ENCODE assay signal across 18 cellular contexts in genomic region chr2:64262068-64262467, GRCh38.
DNase-seq lines count a peak whose midpoint lies in the region; ATAC-seq, FAIRE-seq and TF ChIP-seq lines count a peak whose summit lies in the region.
"Had no signal": no experiment of that assay in that cellular context is flagged by ENCODE, and none has a peak within 500 bp of the region (broad histone marks: within the 10 kb centered on the region; RNA-seq: fewer than 3 reads in every experiment).

No MANE protein-coding gene starts in this region.

- no peak overlapping the region for H2BK12ac ChIP-seq in H1 (ENCODE audit: low read depth, low read length)

- H3K9ac ChIP-seq in H1 (replicated peaks in 1 of 4; ENCODE audit: extremely low read depth in 1 of 4, low read depth in 3 of 4, low read length in 3 of 4), result no peak overlapping the region

- H3K4me3 Mint-ChIP-seq in naive B cell, result peak overlapping the region in 1 of 8 donors; percentile 1
- H3K4me3 Mint-ChIP-seq: natural killer cell treated with Interleukin-12 subunit alpha and Interleukin-12 subunit beta and Interleukin-15 and Interleukin-18, amount 100 ng/mL, for 72 hours had no signal

- no peak overlapping the region for H3K56ac ChIP-seq in H1 (replicated peaks; ENCODE audit: insufficient read length, low read depth, low read length)

- H3K4me2 ChIP-seq in A549 (peak overlapping the region; percentile 20; the same call in 2 of the 3 replicates), H1 (ENCODE audit: insufficient read depth in 1 of 2, low read depth in 2 of 2, low read length in 2 of 2) (no peak overlapping the region)

- no peak for TF ChIP-seq POLR2A in A549 (IDR thresholded peaks at IDR 0.05; ENCODE audit: low read length)
- 0 out of 3 replicates have a peak, but pooled peaks of 1 of the 2 experiments have one; percentile 40 for TF ChIP-seq POLR2A in H1 (IDR thresholded peaks at IDR 0.05; ENCODE audit: control extremely low read depth in 1 of 2, low read depth in 2 of 2, low read length in 2 of 2)

- no peak for TF ChIP-seq RAD21 in A549 (conservative IDR thresholded peaks at IDR 0.05 in 1 of 2, IDR thresholded peaks at IDR 0.05 in 1 of 2)
- TF ChIP-seq RAD21 in H1 (IDR thresholded peaks at IDR 0.05 in 1 of 2, conservative IDR thresholded peaks at IDR 0.05 in 1 of 2; ENCODE audit: low read depth in 2 of 2, low read length in 2 of 2), result no peak

- no peak overlapping the region for H3K23ac ChIP-seq in H1 (ENCODE audit: insufficient read length)

- H3K14ac ChIP-seq in H1 (ENCODE audit: insufficient read length), result no peak overlapping the region

- no peaks in the 10 kb centered on the region for H3K27me3 ChIP-seq in H1 (replicated peaks in 1 of 4; ENCODE audit: control insufficient read depth in 3 of 4, extremely low read depth in 1 of 4, insufficient read depth in 3 of 4, low read length in 3 of 4)

- FAIRE-seq in A549 (lab: Jason Lieb, UNC) (no peak), H1 (lab: Jason Lieb, UNC) (no peak)

- no peak overlapping the region for H4K5ac ChIP-seq in H1 (ENCODE audit: insufficient read length, low read depth, low read length)

- peaks cover 26 to 45% (median 29%) of the 10 kb centered on the region in 3 donors for H3K4me1 Mint-ChIP-seq in naive B cell

- no peak overlapping the region for H3K18ac ChIP-seq in H1 (ENCODE audit: extremely low read depth, low read length)

- no peaks in the 10 kb centered on the region for H3K36me3 Mint-ChIP-seq in naive B cell
- H3K36me3 Mint-ChIP-seq: natural killer cell treated with Interleukin-12 subunit alpha and Interleukin-12 subunit beta and Interleukin-15 and Interleukin-18, amount 100 ng/mL, for 72 hours had no signal

- H2AK5ac ChIP-seq in H1 (ENCODE audit: low read depth, low read length), result no peak overlapping the region

- DNase-seq in A549 (ENCODE audit: low read depth in 1 of 2, low spot score in 1 of 2), result peak in 1 of 2 experiments; percentile 58
- peak; percentile 85 for DNase-seq in LHCN-M2 (ENCODE audit: low read depth)
- peak in 1 of 2 experiments; percentile 46 for DNase-seq in H1 (ENCODE audit: low read depth in 1 of 2, low spot score in 2 of 2)
- no peak for DNase-seq in naive B cell
- no peak for DNase-seq in T-helper 9 cell
- no peak for DNase-seq in SHP77 treated with DMSO at 0.1 percent for 48 hours (lab: John Stamatoyannopoulos, UW)
- no peak for DNase-seq in GM19238 (ENCODE audit: insufficient read length, low spot score)
- DNase-seq: ACHN; activated CD4-positive, alpha-beta T cell treated with anti-CD3 and anti-CD28 coated beads, Interleukin-2, amount 50 U/mL, for 1 hour; activated gamma-delta T cell treated with Interleukin-2 at 50 U/mL for 16 hours; DND-41; effector memory CD4-positive, alpha-beta T cell; NCI-H1436 treated with DMSO at 0.1 percent for 48 hours; stimulated activated CD4-positive, alpha-beta T cell treated with anti-CD3 and anti-CD28 coated beads, Interleukin-1b, Interleukin-23, amount 100 ng/mL, for 48 hours; stimulated activated naive CD8-positive, alpha-beta T cell treated with anti-CD3 and anti-CD28 coated beads, Interleukin-15, Interleukin-2, amounts not matched to agents 100 U/mL and 50 U/mL, for 24 hours had no signal

- no peak overlapping the region for H2BK120ac ChIP-seq in H1 (replicated peaks; ENCODE audit: low read depth, low read length)

- H3K9me3 ChIP-seq in A549 (no peaks in the 10 kb centered on the region), H1 (ENCODE audit: insufficient read depth in 2 of 2, low read depth in 1 of 2, low read length in 1 of 2) (no peaks in the 10 kb centered on the region)

- H3K79me1 ChIP-seq in H1 (ENCODE audit: low read depth, low read length), result peaks cover 5% of the 10 kb centered on the region

- no peaks in the 10 kb centered on the region for H3K9me3 Mint-ChIP-seq in naive B cell
- H3K9me3 Mint-ChIP-seq: natural killer cell treated with Interleukin-12 subunit alpha and Interleukin-12 subunit beta and Interleukin-15 and Interleukin-18, amount 100 ng/mL, for 72 hours had no signal

- no peak overlapping the region for H2AFZ ChIP-seq in H1 (ENCODE audit: low read length)

- peak overlapping the region in 4 of 6 donors; percentile 60 to 90 (median 74) for H3K27ac Mint-ChIP-seq in naive B cell

- 11% methylated on average over 3 of the region's 3 CpGs for whole genome bisulfite sequencing in A549 (ENCODE audit: missing lambda C conversion rate)
- 98% methylated on average over 3 of the region's 3 CpGs; no CpG with 5 or more reads in 1 of the 2 experiments for WGBS in H1 (ENCODE audit: extremely low coverage in 1 of 2, insufficient coverage in 1 of 2, insufficient read length in 1 of 2, insufficient replicate concordance in 2 of 2, low coverage in 1 of 2, low lambda C conversion rate in 2 of 2, missing lambda C conversion rate in 1 of 2), 2 experiments

- CTCF ChIA-PET in A549 (lab: Yijun Ruan, JAX) (interaction anchor here (0.9 to 1.6 kb wide), 5 partner anchors 13 to 212 kb away, joined by 3 to 11 read pairs (median 3); no protein-coding TSS in a partner anchor), H1 (lab: Charles Lee; ENCODE audit: partially characterized antibody) (interaction anchor here (0.9 to 1.8 kb wide), 6 partner anchors 28 to 222 kb away, joined by 3 to 5 read pairs (median 4); no protein-coding TSS in a partner anchor)

- H3K27ac ChIP-seq in A549 (no peak overlapping the region; a peak in 1 of 6 replicates), H1 (ENCODE audit: low read depth, low read length) (no peak overlapping the region)
- H3K27ac ChIP-seq: SK-N-MC had no signal

- H3K79me2 ChIP-seq in H1 (ENCODE audit: control insufficient read depth in 1 of 2, insufficient read depth in 2 of 2, low read length in 2 of 2), result peaks cover 7 to 70% of the 10 kb centered on the region in 2 experiments; a peak in 3 of 4 replicates

- ATAC-seq in A549 (peak; percentile 67 to 82), naive B cell (ENCODE audit: low read depth in 2 of 2) (no peak), HG02678 (IDR thresholded peaks at IDR 0.05; ENCODE audit: unreplicated experiment) (no peak)
- ATAC-seq: natural killer cell treated with Interleukin-12 subunit alpha and Interleukin-12 subunit beta and Interleukin-15 and Interleukin-18, amount 100 ng/mL, for 72 hours; stimulated activated naive CD8-positive, alpha-beta T cell treated with anti-CD3 and anti-CD28 coated beads, Interleukin-15, Interleukin-2, amounts not matched to agents 100 U/mL and 50 U/mL, for 24 hours had no signal

- H3K27me3 Mint-ChIP-seq in naive B cell, result no peaks in the 10 kb centered on the region
- H3K27me3 Mint-ChIP-seq: natural killer cell treated with Interleukin-12 subunit alpha and Interleukin-12 subunit beta and Interleukin-15 and Interleukin-18, amount 100 ng/mL, for 72 hours had no signal

- no peak overlapping the region for H2BK15ac ChIP-seq in H1 (ENCODE audit: low read length)

- H3K4me1 ChIP-seq in A549 (0 out of 3 replicates have a peak, but pooled peaks cover 9% of the 10 kb centered on the region), H1 (replicated peaks in 1 of 4; ENCODE audit: control insufficient read depth in 3 of 4, insufficient read depth in 4 of 4, low read length in 3 of 4) (peaks cover 2 to 34% (median 26%) of the 10 kb centered on the region in 4 experiments)

- H4K91ac ChIP-seq in H1 (replicated peaks; ENCODE audit: insufficient read length, low read length), result no peak overlapping the region

- H3K4me3 ChIP-seq in A549, result no peak overlapping the region
- no peak overlapping the region for H3K4me3 ChIP-seq in H1 (ENCODE audit: extremely low read depth in 1 of 4, insufficient read depth in 2 of 4, low read depth in 3 of 4, low read length in 4 of 4)
- H3K4me3 ChIP-seq: SK-N-MC had no signal

- no peak overlapping the region for H4K8ac ChIP-seq in H1 (ENCODE audit: extremely low read depth, insufficient read depth, low read length)

- no peak overlapping the region for H3K4ac ChIP-seq in H1 (replicated peaks; ENCODE audit: insufficient read length, low read depth, low read length)

- POLR2A ChIA-PET in A549 (lab: Yijun Ruan, JAX), result no interaction called here
- POLR2A ChIA-PET in H1 (lab: Charles Lee; ENCODE audit: partially characterized antibody), result interaction anchor here (0.7 to 7.1 kb wide), 10 partner anchors 10 to 212 kb away, joined by 3 to 108 read pairs (median 5); no protein-coding TSS in a partner anchor

- H3K36me3 ChIP-seq in H1 (ENCODE audit: control insufficient read depth in 2 of 4, insufficient read depth in 4 of 4, low read length in 3 of 4), result peaks cover 2 to 90% (median 33%) of the 10 kb centered on the region in 4 experiments

- no peaks in the 10 kb centered on the region for H3K23me2 ChIP-seq in H1 (ENCODE audit: low read depth, low read length)

- H4K20me1 ChIP-seq in H1 (replicated peaks in 1 of 2; ENCODE audit: control insufficient read depth in 1 of 2, insufficient read depth in 2 of 2, low read length in 2 of 2), result peaks cover 0 to 5% of the 10 kb centered on the region in 2 experiments

- TF ChIP-seq EP300 in A549 (IDR thresholded peaks at IDR 0.05) (no peak), H1 (IDR thresholded peaks at IDR 0.05; ENCODE audit: borderline replicate concordance in 1 of 2, low read depth in 2 of 2, low read length in 2 of 2) (no peak)

- H2BK5ac ChIP-seq in H1 (ENCODE audit: low read depth, low read length), result no peak overlapping the region

- H2BK20ac ChIP-seq in H1 (ENCODE audit: low read length), result no peak overlapping the region

- TF ChIP-seq CTCF in A549 (IDR thresholded peaks at IDR 0.05) (no peak), H1 (IDR thresholded peaks at IDR 0.05; ENCODE audit: control extremely low read depth in 1 of 3, insufficient read depth in 1 of 3, low read depth in 1 of 3, low read length in 3 of 3) (no peak)

TF ChIP-seq in A549, 52 proteins besides CTCF, POLR2A, EP300 and RAD21:
- no peak for TF ChIP-seq MAZ (IDR thresholded peaks at IDR 0.05; ENCODE audit: borderline replicate concordance, low read depth, low read length)
- TF ChIP-seq HOXB5 (CRISPR knock-in tag; IDR thresholded peaks at IDR 0.05), result peak; percentile 38; the same call in 1 of the 2 replicates
TF ChIP-seq in A549: peak in this region for 1.

TF ChIP-seq in H1, 55 proteins besides CTCF, POLR2A, EP300 and RAD21:
- TF ChIP-seq TBP (IDR thresholded peaks at IDR 0.05; ENCODE audit: low read depth, low read length) (no peak), POLR2AphosphoS5 (IDR thresholded peaks at IDR 0.05; ENCODE audit: low read depth, low read length) (0 out of 2 replicates have a peak, but pooled peaks have one; percentile 1), CBX8 (IDR thresholded peaks at IDR 0.05; ENCODE audit: borderline replicate concordance, low read depth, low read length) (no peak), SP4 (IDR thresholded peaks at IDR 0.05; ENCODE audit: low read length) (no peak), ASH2L (IDR thresholded peaks at IDR 0.05; ENCODE audit: low read length) (no peak), HDAC6 (IDR thresholded peaks at IDR 0.05; ENCODE audit: low read depth, low read length) (no peak)

Comparison
In these comparisons a context has a peak if more than half of its experiments do, and no peak if none do; other contexts are left out.
1. ATAC-seq: peak in A549 (2 of 2); none in naive B cell (0 of 2) and HG02678 (single experiment).